Comparison of ENCODE assay signal across 9 cellular contexts in genomic region chr11:100682247-100682969, GRCh38. TPM values are rescaled to one million over a fixed set of nuclear protein-coding genes. Genes with fewer than 3 reads are reported as not detected.
DNase-seq lines count a peak whose midpoint lies in the region; ATAC-seq and TF ChIP-seq lines count a peak whose summit lies in the region.
"Had no signal": no experiment of that assay in that cellular context is flagged by ENCODE, and none has a peak within 500 bp of the region (broad histone marks: within the 10 kb centered on the region; RNA-seq: fewer than 3 reads in every experiment).

No MANE protein-coding gene starts in this region.

- TF ChIP-seq CTCF in ovary (IDR thresholded peaks at IDR 0.05) = peak; percentile 27 to 46 (median 32)

- ATAC-seq in GM19395 (IDR thresholded peaks at IDR 0.05; ENCODE audit: unreplicated experiment) (no peak), GM21529 (IDR thresholded peaks at IDR 0.05; ENCODE audit: unreplicated experiment) (no peak)

- intact Hi-C loops in ovary (cut with DNase I) = loop anchor here in 2 of 4 donors (5.0 to 10.0 kb wide), 2 partner anchors 180 to 252 kb away; no protein-coding TSS in a partner anchor

- 29 to 51% (median 35%) methylated on average over 2 of the region's 2 CpGs for WGBS in ovary, 3 donors

- no peaks in the 10 kb centered on the region for H3K27me3 ChIP-seq in ovary
- H3K27me3 ChIP-seq: upper lobe of left lung had no signal

- no peak overlapping the region for H3K4me3 ChIP-seq in ovary
- H3K4me3 ChIP-seq: upper lobe of left lung had no signal

- no peaks in the 10 kb centered on the region for H3K36me3 ChIP-seq in ovary
- H3K36me3 ChIP-seq: upper lobe of left lung had no signal

- TF ChIP-seq EP300 in ovary (IDR thresholded peaks at IDR 0.05) = no peak

- H3K4me1 ChIP-seq in ovary (ENCODE audit: insufficient read depth) = no peaks in the 10 kb centered on the region

- TF ChIP-seq POLR2A in ovary (IDR thresholded peaks at IDR 0.05) = no peak

- DNase-seq in DMS53 treated with DMSO at 0.1 percent for 48 hours (lab: John Stamatoyannopoulos, UW; ENCODE audit: unreplicated experiment) = peak; percentile 29
- peak; percentile 66 for DNase-seq in NAMALWA (ENCODE audit: low spot score)
- DNase-seq in dedifferentiated amniotic fluid mesenchymal stem cell (ENCODE audit: extremely low spot score) = peak; percentile 62
- DNase-seq in ovary = no peak
- no peak for DNase-seq in NCI-H2107 (lab: John Stamatoyannopoulos, UW)
- DNase-seq in SKM-1 treated with dmso at 0.1 percent for 144 hours (lab: John Stamatoyannopoulos, UW; ENCODE audit: unreplicated experiment) = no peak
- DNase-seq: upper lobe of left lung had no signal

- H3K27ac ChIP-seq in ovary = no peak overlapping the region
- H3K27ac ChIP-seq: upper lobe of left lung had no signal

- no peaks in the 10 kb centered on the region for H3K9me3 ChIP-seq in ovary
- H3K9me3 ChIP-seq: upper lobe of left lung had no signal

RNA-seq across cellular contexts. Expression of gene ARHGAP42, which starts 4.7 kb away (rescaled TPM):
- total RNA-seq in ovary = 1 to 10 TPM; 4.3 to 8.2 (median 7.0) TPM
- polyA plus RNA-seq in ovary = 10 to 100 TPM in 1 of 2 donors, 1 to 10 TPM in 1; 5.1 to 11.8 TPM

Comparison
In these comparisons a context has a peak if more than half of its experiments do, and no peak if none do; other contexts are left out.
1. DNase-seq: peak in DMS53 treated with DMSO at 0.1 percent for 48 hours (single experiment), NAMALWA (single experiment) and dedifferentiated amniotic fluid mesenchymal stem cell (single experiment); none in ovary (0 of 5), NCI-H2107 (single experiment) and SKM-1 treated with dmso at 0.1 percent for 144 hours (single experiment).